ENCODE assay signal across 8 cellular contexts in genomic region chr17:78377858-78378224, GRCh38. TPM values are rescaled to one million over a fixed set of nuclear protein-coding genes. Genes with fewer than 3 reads are reported as not detected.
A peak's percentile ranks its signal among the peaks of the same experiment; 100 is the strongest.
DNase-seq lines count a peak whose midpoint lies in the region; ATAC-seq and TF ChIP-seq lines count a peak whose summit lies in the region.

No MANE protein-coding gene starts in this region.

- peaks cover 37% of the 10 kb centered on the region for H3K79me2 ChIP-seq in smooth muscle cell (ENCODE audit: low read depth)

- POLR2A ChIA-PET in activated CD8-positive, alpha-beta T cell treated with anti-CD3 and anti-CD28 coated beads for 36 hours (lab: Charles Lee): interaction anchor here (1.2 to 1.8 kb wide), 3 partner anchors 10 to 14 kb away, joined by 3 to 6 read pairs (median 5); no protein-coding TSS in a partner anchor

- no peaks in the 10 kb centered on the region for H3K9me3 Mint-ChIP-seq in activated CD8-positive, alpha-beta T cell treated with anti-CD3 and anti-CD28 coated beads for 36 hours

- H3K27ac Mint-ChIP-seq in activated CD8-positive, alpha-beta T cell treated with anti-CD3 and anti-CD28 coated beads for 36 hours: peak overlapping the region; percentile 73

- H2AFZ ChIP-seq in smooth muscle cell (ENCODE audit: low read depth): peak overlapping the region; percentile 59

- ATAC-seq in activated CD8-positive, alpha-beta T cell treated with anti-CD3 and anti-CD28 coated beads for 36 hours: no peak
- ATAC-seq in right cardiac atrium (no peak), HG02840 (IDR thresholded peaks at IDR 0.05; ENCODE audit: low FRiP score, unreplicated experiment) (no peak)

- H3K9me3 ChIP-seq in HUES48 (ENCODE audit: control insufficient read depth, insufficient read depth, low read length): no peaks in the 10 kb centered on the region
- no peaks in the 10 kb centered on the region for H3K9me3 ChIP-seq in right cardiac atrium (ENCODE audit: control insufficient read depth, low read length)
- no peaks in the 10 kb centered on the region for H3K9me3 ChIP-seq in smooth muscle cell (replicated peaks; ENCODE audit: low read depth)

- DNase-seq in activated CD8-positive, alpha-beta T cell treated with anti-CD3 and anti-CD28 coated beads for 36 hours: no peak
- DNase-seq in right cardiac atrium (peak in 1 of 3 donors; percentile 38), smooth muscle cell (lab: John Stamatoyannopoulos, UW; ENCODE audit: unreplicated experiment) (no peak), HK-2 (ENCODE audit: unreplicated experiment) (no peak), midbrain (lab: John Stamatoyannopoulos, UW) (no peak), NCI-H2107 (lab: John Stamatoyannopoulos, UW) (no peak)

- TF ChIP-seq CTCF in activated CD8-positive, alpha-beta T cell treated with anti-CD3 and anti-CD28 coated beads for 36 hours (IDR thresholded peaks at IDR 0.05): no peak
- TF ChIP-seq CTCF in smooth muscle cell (IDR thresholded peaks at IDR 0.05; ENCODE audit: borderline replicate concordance, insufficient read depth, poor library complexity, severe bottlenecking): no peak

- peaks cover 55% of the 10 kb centered on the region for H3F3A ChIP-seq in smooth muscle cell (ENCODE audit: low read depth)

- H3K36me3 Mint-ChIP-seq in activated CD8-positive, alpha-beta T cell treated with anti-CD3 and anti-CD28 coated beads for 36 hours (ENCODE audit: low read depth): peaks cover 27% of the 10 kb centered on the region

- H3K9ac ChIP-seq in HUES48 (ENCODE audit: low read depth, low read length) (peak overlapping the region; percentile 82; the same call in 1 of the 2 replicates), smooth muscle cell (ENCODE audit: low read depth) (peak overlapping the region; percentile 96)

- peak overlapping the region; percentile 80 for H3K4me2 ChIP-seq in smooth muscle cell

- peaks cover 24% of the 10 kb centered on the region for H4K20me1 ChIP-seq in smooth muscle cell (ENCODE audit: low read depth)

- no peaks in the 10 kb centered on the region for H3K27me3 Mint-ChIP-seq in activated CD8-positive, alpha-beta T cell treated with anti-CD3 and anti-CD28 coated beads for 36 hours

- H3K4me3 ChIP-seq in HUES48 (ENCODE audit: low read depth, low read length): peak overlapping the region; percentile 77
- peak overlapping the region; percentile 84 for H3K4me3 ChIP-seq in right cardiac atrium (ENCODE audit: low read length)
- H3K4me3 ChIP-seq in smooth muscle cell: peak overlapping the region; percentile 82

- whole genome bisulfite sequencing in right cardiac atrium: 57% methylated on average over 14 of the region's 14 CpGs
- 77% methylated on average over 14 of the region's 14 CpGs for WGBS in smooth muscle cell (ENCODE audit: low lambda C conversion rate)

- H3K27me3 ChIP-seq in HUES48 (ENCODE audit: control insufficient read depth, insufficient read depth, low read length) (no peaks in the 10 kb centered on the region), right cardiac atrium (ENCODE audit: control insufficient read depth, insufficient read depth) (no peaks in the 10 kb centered on the region), smooth muscle cell (ENCODE audit: low read depth) (no peaks in the 10 kb centered on the region)

- intact Hi-C loops in activated CD8-positive, alpha-beta T cell treated with anti-CD3 and anti-CD28 coated beads for 36 hours (cut with micrococcal nuclease): no loop called here
- intact Hi-C loops in right cardiac atrium (cut with DNase I): no loop called here

- CTCF ChIA-PET in activated CD8-positive, alpha-beta T cell treated with anti-CD3 and anti-CD28 coated beads for 36 hours (lab: Charles Lee): interaction anchor here (1.0 to 4.8 kb wide), 3 partner anchors 13 to 44 kb away, joined by 3 to 27 read pairs (median 10); partner anchors contain the start of gene SOCS3

- peaks cover 39% of the 10 kb centered on the region for H3K4me1 Mint-ChIP-seq in activated CD8-positive, alpha-beta T cell treated with anti-CD3 and anti-CD28 coated beads for 36 hours (ENCODE audit: low read depth)

- H3K4me1 ChIP-seq in HUES48 (ENCODE audit: control insufficient read depth, insufficient read depth, low read length) (peaks cover 56% of the 10 kb centered on the region), right cardiac atrium (ENCODE audit: control insufficient read depth, insufficient read depth, low read length) (peaks cover 7% of the 10 kb centered on the region), smooth muscle cell (ENCODE audit: low read depth) (peaks cover 42% of the 10 kb centered on the region)

- peak overlapping the region; percentile 98 for H3K4me3 Mint-ChIP-seq in activated CD8-positive, alpha-beta T cell treated with anti-CD3 and anti-CD28 coated beads for 36 hours

- H3K36me3 ChIP-seq in HUES48 (ENCODE audit: control insufficient read depth, insufficient read depth, low read length): no peaks in the 10 kb centered on the region
- H3K36me3 ChIP-seq in smooth muscle cell (ENCODE audit: low read depth): no peaks in the 10 kb centered on the region

- H3K27ac ChIP-seq in HUES48 (ENCODE audit: low read depth, low read length) (peak overlapping the region; percentile 86), right cardiac atrium (ENCODE audit: low read length) (peak overlapping the region; percentile 91), smooth muscle cell (ENCODE audit: low read depth) (peak overlapping the region; percentile 100)

RNA-seq across cellular contexts. Expression of gene PGS1, which starts 0.6 kb away (rescaled TPM):
- 10 to 100 TPM; 42.1 to 43.3 TPM for total RNA-seq in activated CD8-positive, alpha-beta T cell treated with anti-CD3 and anti-CD28 coated beads for 36 hours
- total RNA-seq in right cardiac atrium (10 to 100 TPM; 20.2 to 22.2 (median 20.8) TPM), smooth muscle cell (29.5 and 29.9 TPM in 2 replicates)
- polyA plus RNA-seq in right cardiac atrium (13.9 TPM), smooth muscle cell (22.6 and 37.8 TPM in 2 replicates)

RNA-seq across cellular contexts. Expression of gene SOCS3, which starts 18.0 kb away (rescaled TPM):
- 10 to 100 TPM; 48.6 to 49.1 TPM for total RNA-seq in activated CD8-positive, alpha-beta T cell treated with anti-CD3 and anti-CD28 coated beads for 36 hours
- total RNA-seq in right cardiac atrium (10 to 100 TPM in 3 of 4 donors, 1 to 10 TPM in 1; 6.6 to 51.2 (median 11.6) TPM), smooth muscle cell (116 and 172 TPM in 2 replicates)
- polyA plus RNA-seq in right cardiac atrium (52.6 TPM), smooth muscle cell (201 and 310 TPM in 2 replicates)
